8 cellular contexts compared by ENCODE assay signal in the genomic region with DNA sequence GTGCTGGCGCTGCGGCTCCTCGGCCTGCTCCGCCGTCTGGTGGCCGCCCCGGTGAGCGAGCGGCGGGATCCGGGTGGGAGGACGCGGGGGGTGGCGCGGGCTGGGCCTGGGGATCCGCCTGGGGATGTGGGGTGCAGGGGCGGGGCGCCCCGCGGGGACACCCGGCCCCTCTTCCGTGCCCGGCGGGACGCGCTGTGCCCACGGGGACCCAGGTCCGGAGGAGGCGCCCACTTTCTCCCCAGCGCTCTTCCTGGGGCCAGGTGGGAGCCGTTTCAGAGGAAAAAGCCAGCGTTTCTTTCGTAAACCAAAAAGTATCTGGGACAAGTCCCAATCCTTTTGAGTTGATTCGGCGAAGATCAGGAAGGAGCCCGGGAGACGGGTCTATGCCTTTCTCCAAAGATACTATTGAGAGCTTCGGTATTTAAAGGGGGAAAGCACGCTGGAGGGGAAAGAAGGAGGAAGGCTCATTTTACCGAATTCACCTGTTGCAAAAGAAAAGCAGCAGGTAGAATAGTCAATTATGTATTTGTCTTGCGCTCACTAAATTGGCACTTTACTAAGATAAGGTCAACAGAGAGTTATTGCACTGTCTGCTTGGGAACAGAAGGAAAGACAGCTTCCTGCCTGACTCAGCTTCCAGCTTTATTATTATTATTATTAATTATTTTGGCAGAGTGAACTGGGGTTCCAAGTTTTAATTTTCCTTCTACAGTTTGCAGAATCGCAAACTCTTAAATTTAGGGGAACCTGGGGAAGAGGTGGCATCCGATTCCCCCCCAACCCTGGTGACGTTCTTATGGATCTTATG.
DNase-seq lines count a peak whose midpoint lies in the region; ATAC-seq and TF ChIP-seq lines count a peak whose summit lies in the region.

No MANE protein-coding gene starts in this region.

- peak overlapping the region; percentile 21 to 78 for H3K27ac ChIP-seq in coronary artery

- H3K4me1 Mint-ChIP-seq in activated CD4-positive, alpha-beta T cell treated with anti-CD3 and anti-CD28 coated beads, Interleukin-2, amount 10 ng/mL, durations not matched to agents 7 days and 5 days: peaks cover 48% of the 10 kb centered on the region
- H3K4me1 Mint-ChIP-seq in naive thymus-derived CD8-positive, alpha-beta T cell: peaks cover 35 to 53% (median 51%) of the 10 kb centered on the region in 4 donors

- H3K4me3 ChIP-seq in Jurkat, Clone E6-1 (ENCODE audit: low read length): peak overlapping the region; percentile 74
- peak overlapping the region; percentile 79 for H3K4me3 ChIP-seq in coronary artery

- ATAC-seq in naive thymus-derived CD8-positive, alpha-beta T cell: no peak

- CTCF ChIA-PET in activated CD4-positive, alpha-beta T cell treated with anti-CD3 and anti-CD28 coated beads, Interleukin-2, amount 10 ng/mL, durations not matched to agents 7 days and 5 days (lab: Charles Lee): no interaction called here

- peaks cover 39% of the 10 kb centered on the region for H3K36me3 Mint-ChIP-seq in activated CD4-positive, alpha-beta T cell treated with anti-CD3 and anti-CD28 coated beads, Interleukin-2, amount 10 ng/mL, durations not matched to agents 7 days and 5 days (ENCODE audit: low read depth)
- H3K36me3 Mint-ChIP-seq in naive thymus-derived CD8-positive, alpha-beta T cell: peaks cover 2 to 42% (median 19%) of the 10 kb centered on the region in 3 donors

- peak overlapping the region; percentile 94 for H3K4me3 Mint-ChIP-seq in activated CD4-positive, alpha-beta T cell treated with anti-CD3 and anti-CD28 coated beads, Interleukin-2, amount 10 ng/mL, durations not matched to agents 7 days and 5 days
- peak overlapping the region; percentile 86 to 98 (median 89) for H3K4me3 Mint-ChIP-seq in naive thymus-derived CD8-positive, alpha-beta T cell

- DNase-seq in activated CD4-positive, alpha-beta T cell treated with anti-CD3 and anti-CD28 coated beads, Interleukin-2, amount 10 ng/mL, durations not matched to agents 7 days and 5 days: no peak
- no peak for DNase-seq in activated CD4-positive, alpha-beta T cell treated with anti-CD3 and anti-CD28 coated beads for 4 hours
- peak; percentile 7 for DNase-seq in Jurkat, Clone E6-1 (ENCODE audit: low read depth, low spot score)
- no peak for DNase-seq in coronary artery (ENCODE audit: low spot score)
- peak in 1 of 10 donors; percentile 21 for DNase-seq in naive thymus-derived CD8-positive, alpha-beta T cell
- DNase-seq in ecto neural progenitor cell (ENCODE audit: low spot score): no peak
- no peak for DNase-seq in islet precursor cell
- DNase-seq in kidney glomerular epithelial cell (lab: John Stamatoyannopoulos, UW): no peak

- H3K27me3 Mint-ChIP-seq in activated CD4-positive, alpha-beta T cell treated with anti-CD3 and anti-CD28 coated beads, Interleukin-2, amount 10 ng/mL, durations not matched to agents 7 days and 5 days: no peaks in the 10 kb centered on the region
- H3K27me3 Mint-ChIP-seq in naive thymus-derived CD8-positive, alpha-beta T cell: no peaks in the 10 kb centered on the region

- POLR2A ChIA-PET in activated CD4-positive, alpha-beta T cell treated with anti-CD3 and anti-CD28 coated beads, Interleukin-2, amount 10 ng/mL, durations not matched to agents 7 days and 5 days (lab: Charles Lee): no interaction called here
- POLR2A ChIA-PET in naive thymus-derived CD8-positive, alpha-beta T cell (lab: Charles Lee): no interaction called here

- TF ChIP-seq CTCF in coronary artery (IDR thresholded peaks at IDR 0.05): no peak

- H3K9me3 Mint-ChIP-seq in activated CD4-positive, alpha-beta T cell treated with anti-CD3 and anti-CD28 coated beads, Interleukin-2, amount 10 ng/mL, durations not matched to agents 7 days and 5 days: peaks cover 2% of the 10 kb centered on the region
- H3K9me3 Mint-ChIP-seq in naive thymus-derived CD8-positive, alpha-beta T cell: no peaks in the 10 kb centered on the region

- H3K27ac Mint-ChIP-seq in activated CD4-positive, alpha-beta T cell treated with anti-CD3 and anti-CD28 coated beads, Interleukin-2, amount 10 ng/mL, durations not matched to agents 7 days and 5 days: peak overlapping the region; percentile 69
- H3K27ac Mint-ChIP-seq in naive thymus-derived CD8-positive, alpha-beta T cell: peak overlapping the region in 9 of 10 donors; percentile 16 to 88 (median 79)
